In genomic region chr10:100567249-100567648, GRCh38 we compare ENCODE assay signal across 19 cellular contexts.
"Had no signal": no experiment of that assay in that cellular context is flagged by ENCODE, and none has a peak within 500 bp of the region (broad histone marks: within the 10 kb centered on the region; RNA-seq: fewer than 3 reads in every experiment).

No MANE protein-coding gene starts in this region.

- H3K36me3 ChIP-seq: neutrophil, right lobe of liver, upper lobe of right lung had no signal

- H3K9me3 ChIP-seq: neutrophil, right lobe of liver, upper lobe of right lung had no signal

- H3K4me3 Mint-ChIP-seq: activated CD8-positive, alpha-beta T cell treated with anti-CD3 and anti-CD28 coated beads, Interleukin-2, amount 10 ng/mL, durations not matched to agents 7 days and 5 days; activated naive CD4-positive, alpha-beta T cell treated with anti-CD3 and anti-CD28 coated beads, Interleukin-2, amount 10 ng/mL, durations not matched to agents 7 days and 5 days; activated naive CD8-positive, alpha-beta T cell treated with anti-CD3 and anti-CD28 coated beads, Interleukin-2, amount 50 U/mL, for 24 hours; activated T-cell treated with anti-CD3 and anti-CD28 coated beads, Interleukin-2, amount 50 U/mL, for 72 hours; natural killer cell treated with Interleukin-12 subunit alpha and Interleukin-12 subunit beta and Interleukin-15 and Interleukin-18, amount 100 ng/mL, for 72 hours had no signal

- H3K27ac Mint-ChIP-seq: activated CD8-positive, alpha-beta T cell treated with anti-CD3 and anti-CD28 coated beads, Interleukin-2, amount 10 ng/mL, durations not matched to agents 7 days and 5 days; activated naive CD4-positive, alpha-beta T cell treated with anti-CD3 and anti-CD28 coated beads, Interleukin-2, amount 10 ng/mL, durations not matched to agents 7 days and 5 days; activated naive CD8-positive, alpha-beta T cell treated with anti-CD3 and anti-CD28 coated beads, Interleukin-2, amount 50 U/mL, for 24 hours; activated T-cell treated with anti-CD3 and anti-CD28 coated beads, Interleukin-2, amount 50 U/mL, for 72 hours; natural killer cell treated with Interleukin-12 subunit alpha and Interleukin-12 subunit beta and Interleukin-15 and Interleukin-18, amount 100 ng/mL, for 72 hours had no signal

- ATAC-seq: activated CD8-positive, alpha-beta T cell treated with anti-CD3 and anti-CD28 coated beads, Interleukin-2, amount 10 ng/mL, durations not matched to agents 7 days and 5 days; activated naive CD8-positive, alpha-beta T cell treated with anti-CD3 and anti-CD28 coated beads, Interleukin-2, amount 50 U/mL, for 24 hours; activated T-cell treated with anti-CD3 and anti-CD28 coated beads, Interleukin-2, amount 50 U/mL, for 72 hours; left ventricle myocardium superior; natural killer cell treated with Interleukin-12 subunit alpha and Interleukin-12 subunit beta and Interleukin-15 and Interleukin-18, amount 100 ng/mL, for 72 hours; right lobe of liver; upper lobe of right lung had no signal

- DNase-seq: activated CD4-positive, alpha-beta T cell treated with anti-CD3 and anti-CD28 coated beads for 1 hour; activated CD4-positive, alpha-beta T cell treated with anti-CD3 and anti-CD28 coated beads, Interleukin-2, amount 50 U/mL, for 1 hour; activated CD8-positive, alpha-beta T cell treated with anti-CD3 and anti-CD28 coated beads, Interleukin-2, amount 10 ng/mL, durations not matched to agents 7 days and 5 days; activated effector memory CD4-positive, alpha-beta T cell treated with Interleukin-2 at 50 U/mL for 16 hours; activated naive CD4-positive, alpha-beta T cell treated with anti-CD3 and anti-CD28 coated beads, Interleukin-2, amount 10 ng/mL, durations not matched to agents 7 days and 5 days; activated naive CD8-positive, alpha-beta T cell treated with anti-CD3 and anti-CD28 coated beads, Interleukin-2, amount 50 U/mL, for 24 hours; activated T-cell treated with anti-CD3 and anti-CD28 coated beads, Interleukin-2, amount 50 U/mL, for 72 hours; cerebellar nuclear complex; left ventricle myocardium superior; mammary epithelial cell; right lobe of liver; small intestine; stimulated activated CD4-positive, alpha-beta T cell treated with anti-CD3 and anti-CD28 coated beads, Interleukin-2, amount 100 ng/mL, for 48 hours; stimulated activated naive CD4-positive, alpha-beta T cell; T-helper 1 cell; upper lobe of right lung had no signal

- H3K36me3 Mint-ChIP-seq: activated naive CD4-positive, alpha-beta T cell treated with anti-CD3 and anti-CD28 coated beads, Interleukin-2, amount 10 ng/mL, durations not matched to agents 7 days and 5 days; natural killer cell treated with Interleukin-12 subunit alpha and Interleukin-12 subunit beta and Interleukin-15 and Interleukin-18, amount 100 ng/mL, for 72 hours had no signal

- H3K27me3 ChIP-seq: right lobe of liver had no signal

- H3K9me3 Mint-ChIP-seq: activated naive CD4-positive, alpha-beta T cell treated with anti-CD3 and anti-CD28 coated beads, Interleukin-2, amount 10 ng/mL, durations not matched to agents 7 days and 5 days; activated naive CD8-positive, alpha-beta T cell treated with anti-CD3 and anti-CD28 coated beads, Interleukin-2, amount 50 U/mL, for 24 hours; activated T-cell treated with anti-CD3 and anti-CD28 coated beads, Interleukin-2, amount 50 U/mL, for 72 hours; natural killer cell treated with Interleukin-12 subunit alpha and Interleukin-12 subunit beta and Interleukin-15 and Interleukin-18, amount 100 ng/mL, for 72 hours had no signal

- H3K4me3 ChIP-seq: coronary artery, right lobe of liver, upper lobe of right lung had no signal

- H3K27ac ChIP-seq: coronary artery, neutrophil, right lobe of liver, upper lobe of right lung had no signal
